In the genomic region with DNA sequence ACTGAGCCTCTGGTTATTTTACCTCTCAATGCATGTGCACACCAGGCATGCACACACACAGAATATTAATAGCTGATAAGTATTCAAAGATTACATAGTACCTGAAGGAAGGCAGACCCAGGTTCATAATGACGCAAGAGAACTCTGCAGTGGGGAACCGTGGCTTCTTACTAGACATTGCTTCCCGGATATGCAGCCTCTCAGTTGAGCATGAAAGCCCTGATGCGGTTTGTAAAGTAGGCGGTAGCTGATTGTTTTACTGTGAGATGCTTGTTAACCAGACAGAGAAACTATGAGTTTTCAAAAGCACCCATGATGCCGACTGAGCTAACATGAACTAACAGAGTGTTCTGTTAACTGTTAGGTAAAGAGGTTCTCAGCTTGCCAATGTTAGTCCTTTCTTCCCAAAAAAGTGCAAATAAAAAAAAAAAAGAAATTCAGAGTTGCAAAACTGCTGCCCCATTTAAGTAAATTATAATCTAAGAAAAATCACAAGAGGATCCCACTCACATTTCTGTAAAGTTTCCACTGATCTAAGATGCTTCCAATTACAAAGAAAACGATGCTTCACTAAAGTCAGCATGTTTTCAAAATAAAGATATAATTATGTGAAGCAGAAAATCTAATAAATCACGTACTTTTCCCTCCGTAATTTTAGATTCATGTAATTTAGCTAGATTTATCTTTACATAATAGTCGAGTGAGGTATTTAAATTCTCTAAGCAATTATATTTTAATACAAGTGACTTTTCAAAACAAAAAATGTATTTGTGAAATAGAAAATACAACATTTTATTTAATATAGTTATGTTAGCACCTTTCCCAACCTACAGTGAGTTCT, we compare ENCODE assay signal across 8 cellular contexts. TPM values are rescaled to one million over a fixed set of nuclear protein-coding genes. Genes with fewer than 3 reads are reported as not detected.
DNase-seq lines count a peak whose midpoint lies in the region; ATAC-seq and TF ChIP-seq lines count a peak whose summit lies in the region.

No MANE protein-coding gene starts in this region.

- no peaks in the 10 kb centered on the region for H3K9me3 ChIP-seq in HEK293 (ENCODE audit: control insufficient read depth, insufficient read depth, low read depth, low read length)

- H3K36me3 Mint-ChIP-seq in activated B cell treated with CpG ODN at 0.5 μM for 24 hours (ENCODE audit: low read depth) = no peaks in the 10 kb centered on the region

- peaks cover 3% of the 10 kb centered on the region; the same call in 1 of the 2 replicates for H3K4me1 ChIP-seq in HEK293 (ENCODE audit: control insufficient read depth, insufficient read depth, low read length)

- DNase-seq in activated B cell treated with CpG ODN at 0.5 μM for 24 hours (no peak), fibroblast of villous mesenchyme (ENCODE audit: low read depth) (peak; percentile 89), occipital lobe (lab: John Stamatoyannopoulos, UW) (no peak), NCI-H226 (no peak), cortex of kidney (lab: John Stamatoyannopoulos, UW) (no peak)
- DNase-seq in stimulated activated CD4-positive, alpha-beta T cell treated with anti-CD3 and anti-CD28 coated beads, Interleukin-4, amount 100 ng/mL, for 24 hours = peak; percentile 41

- H3K27me3 Mint-ChIP-seq in activated B cell treated with CpG ODN at 0.5 μM for 24 hours = peaks cover 33% of the 10 kb centered on the region

- no peak overlapping the region; the same call in 1 of the 2 replicates for H3K4me3 ChIP-seq in HEK293 (ENCODE audit: low read depth, low read length)
- H3K4me3 ChIP-seq in fibroblast of villous mesenchyme (ENCODE audit: low read depth, low read length) = peak overlapping the region; percentile 93

- POLR2A ChIA-PET in HEK293 (lab: Yijun Ruan, JAX) (no interaction called here), activated B cell treated with CpG ODN at 0.5 μM for 24 hours (lab: Charles Lee) (no interaction called here)

- no peak overlapping the region for H3K27ac ChIP-seq in HEK293 (ENCODE audit: extremely low read depth, low read depth, low read length)

- no peaks in the 10 kb centered on the region for H3K9me3 Mint-ChIP-seq in activated B cell treated with CpG ODN at 0.5 μM for 24 hours

- ATAC-seq in activated B cell treated with CpG ODN at 0.5 μM for 24 hours (ENCODE audit: low read depth) = peak; percentile 22
- ATAC-seq in HG02970 (IDR thresholded peaks at IDR 0.05; ENCODE audit: low FRiP score, unreplicated experiment) = no peak

- H3K36me3 ChIP-seq in HEK293 (ENCODE audit: control insufficient read depth in 2 of 2, insufficient read depth in 1 of 2, low read length in 2 of 2) = no peaks in the 10 kb centered on the region

- peaks cover 18% of the 10 kb centered on the region for H3K4me1 Mint-ChIP-seq in activated B cell treated with CpG ODN at 0.5 μM for 24 hours

- CTCF ChIA-PET in HEK293 (lab: Yijun Ruan, JAX) = interaction anchor here (0.6 to 1.2 kb wide), 4 partner anchors 18 to 603 kb away, joined by 3 to 6 read pairs (median 3); no protein-coding TSS in a partner anchor
- CTCF ChIA-PET in activated B cell treated with CpG ODN at 0.5 μM for 24 hours (lab: Charles Lee) = no interaction called here

- TF ChIP-seq CTCF in HEK293 (tag by site-specific recombination; IDR thresholded peaks at IDR 0.05) (no peak), activated B cell treated with CpG ODN at 0.5 μM for 24 hours (IDR thresholded peaks at IDR 0.05) (no peak), fibroblast of villous mesenchyme (IDR thresholded peaks at IDR 0.05; ENCODE audit: insufficient read depth, low read depth, low read length) (no peak)

- peak overlapping the region; percentile 62 for H3K4me3 Mint-ChIP-seq in activated B cell treated with CpG ODN at 0.5 μM for 24 hours

- intact Hi-C loops in activated B cell treated with CpG ODN at 0.5 μM for 24 hours (cut with micrococcal nuclease) = loop anchor here (5.0 to 10.0 kb wide), 3 partner anchors 40 to 302 kb away; no protein-coding TSS in a partner anchor

- no peak overlapping the region for H3K27ac Mint-ChIP-seq in activated B cell treated with CpG ODN at 0.5 μM for 24 hours

TF ChIP-seq in HEK293, 187 proteins besides CTCF, POLR2A, EP300 and RAD21:
- TF ChIP-seq ZFHX2 (tag by site-specific recombination; conservative IDR thresholded peaks at IDR 0.05) (0 out of 2 replicates have a peak, but pooled peaks have one; percentile 9), PRDM6 (tag by site-specific recombination; IDR thresholded peaks at IDR 0.05) (0 out of 2 replicates have a peak, but pooled peaks have one; percentile 8), ZSCAN16 (tag by site-specific recombination; IDR thresholded peaks at IDR 0.05) (peak; percentile 94), KLF8 (tag by site-specific recombination; IDR thresholded peaks at IDR 0.05) (no peak)
- TF ChIP-seq, protein P1, sequence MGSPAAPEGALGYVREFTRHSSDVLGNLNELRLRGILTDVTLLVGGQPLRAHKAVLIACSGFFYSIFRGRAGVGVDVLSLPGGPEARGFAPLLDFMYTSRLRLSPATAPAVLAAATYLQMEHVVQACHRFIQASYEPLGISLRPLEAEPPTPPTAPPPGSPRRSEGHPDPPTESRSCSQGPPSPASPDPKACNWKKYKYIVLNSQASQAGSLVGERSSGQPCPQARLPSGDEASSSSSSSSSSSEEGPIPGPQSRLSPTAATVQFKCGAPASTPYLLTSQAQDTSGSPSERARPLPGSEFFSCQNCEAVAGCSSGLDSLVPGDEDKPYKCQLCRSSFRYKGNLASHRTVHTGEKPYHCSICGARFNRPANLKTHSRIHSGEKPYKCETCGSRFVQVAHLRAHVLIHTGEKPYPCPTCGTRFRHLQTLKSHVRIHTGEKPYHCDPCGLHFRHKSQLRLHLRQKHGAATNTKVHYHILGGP (tag by site-specific recombination; IDR thresholded peaks at IDR 0.05) = no peak
- TF ChIP-seq, protein P2, sequence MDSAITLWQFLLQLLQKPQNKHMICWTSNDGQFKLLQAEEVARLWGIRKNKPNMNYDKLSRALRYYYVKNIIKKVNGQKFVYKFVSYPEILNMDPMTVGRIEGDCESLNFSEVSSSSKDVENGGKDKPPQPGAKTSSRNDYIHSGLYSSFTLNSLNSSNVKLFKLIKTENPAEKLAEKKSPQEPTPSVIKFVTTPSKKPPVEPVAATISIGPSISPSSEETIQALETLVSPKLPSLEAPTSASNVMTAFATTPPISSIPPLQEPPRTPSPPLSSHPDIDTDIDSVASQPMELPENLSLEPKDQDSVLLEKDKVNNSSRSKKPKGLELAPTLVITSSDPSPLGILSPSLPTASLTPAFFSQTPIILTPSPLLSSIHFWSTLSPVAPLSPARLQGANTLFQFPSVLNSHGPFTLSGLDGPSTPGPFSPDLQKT (IDR thresholded peaks at IDR 0.05; ENCODE audit: borderline replicate concordance, low read depth, low read length) = no peak

RNA-seq across cellular contexts. Expression of gene FLT1, which starts 2.2 kb away (rescaled TPM):
- 0.46 and 1.3 TPM in 2 replicates for total RNA-seq in activated B cell treated with CpG ODN at 0.5 μM for 24 hours
- 12.1 and 23.2 TPM in 2 replicates for total RNA-seq in fibroblast of villous mesenchyme
- 13.7 TPM for total RNA-seq in occipital lobe

Comparison
In these comparisons a context has a peak if more than half of its experiments do, and no peak if none do; other contexts are left out.
1. DNase-seq: peak in fibroblast of villous mesenchyme (single experiment) and stimulated activated CD4-positive, alpha-beta T cell treated with anti-CD3 and anti-CD28 coated beads, Interleukin-4, amount 100 ng/mL, for 24 hours (single experiment); none in activated B cell treated with CpG ODN at 0.5 μM for 24 hours (single experiment), occipital lobe (single experiment), NCI-H226 (single experiment) and cortex of kidney (single experiment).